ENCODE assay signal across 20 cellular contexts in the genomic region with DNA sequence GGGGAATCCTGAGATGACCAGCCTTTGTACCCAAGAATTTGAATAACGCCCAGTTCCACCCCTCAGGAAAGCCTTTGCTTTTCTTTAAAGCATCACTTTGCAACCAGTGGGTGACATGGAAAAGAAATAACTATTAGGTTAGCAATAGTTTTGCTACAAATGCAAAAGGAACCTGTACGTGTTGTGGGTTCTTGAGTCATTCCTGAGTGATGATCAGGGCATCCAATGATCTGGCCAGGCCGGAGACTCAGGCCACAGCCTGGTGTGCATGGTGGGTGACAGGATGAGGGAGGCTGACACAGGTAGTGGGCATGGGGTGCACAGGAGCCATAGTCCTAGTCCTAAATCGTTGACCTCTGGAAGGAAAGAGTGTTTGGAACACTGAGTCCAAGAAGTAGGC.
"Had no signal": no experiment of that assay in that cellular context is flagged by ENCODE, and none has a peak within 500 bp of the region (broad histone marks: within the 10 kb centered on the region; RNA-seq: fewer than 3 reads in every experiment).

No MANE protein-coding gene starts in this region.

- H3K4me1 ChIP-seq: breast epithelium, prostate gland, suprapubic skin had no signal

- H3K9me3 ChIP-seq: gastrocnemius medialis, prostate gland, suprapubic skin had no signal

- H3K27me3 ChIP-seq: breast epithelium, gastrocnemius medialis, hepatocyte, suprapubic skin had no signal

- H3K27ac ChIP-seq: breast epithelium, coronary artery, gastrocnemius medialis, hepatocyte, prostate gland, suprapubic skin had no signal

- H3K4me3 ChIP-seq: breast epithelium, coronary artery, gastrocnemius medialis, hepatocyte, lung, prostate gland, suprapubic skin had no signal

- DNase-seq: activated CD4-positive, alpha-beta T cell treated with anti-CD3 and anti-CD28 coated beads, Interleukin-2, amount 10 ng/mL, durations not matched to agents 7 days and 5 days; activated CD8-positive, alpha-beta memory T cell treated with anti-CD3 and anti-CD28 coated beads, Interleukin-2, amount 50 U/mL, for 4 hours; activated naive CD4-positive, alpha-beta T cell treated with anti-CD3 and anti-CD28 coated beads, Interleukin-2, amount 10 ng/mL, durations not matched to agents 7 days and 5 days; activated naive CD8-positive, alpha-beta T cell treated with anti-CD3 and anti-CD28 coated beads, Interleukin-2, amount 50 U/mL, for 24 hours; activated T-cell treated with anti-CD3 and anti-CD28 coated beads, Interleukin-2, amount 50 U/mL, for 4 hours; anterior cingulate cortex; gastrocnemius medialis; islet precursor cell; right cardiac atrium; stimulated activated CD4-positive, alpha-beta T cell treated with anti-CD3 and anti-CD28 coated beads, Interleukin-2, amount 100 ng/mL, for 48 hours; stimulated activated naive CD8-positive, alpha-beta T cell treated with anti-CD3 and anti-CD28 coated beads, Interleukin-15, amount 100 ng/mL, for 72 hours; T-helper 1 cell; T-helper 9 cell; trophoblast cell had no signal

- H3K36me3 ChIP-seq: breast epithelium, gastrocnemius medialis, prostate gland, suprapubic skin had no signal
